In the genomic region with DNA sequence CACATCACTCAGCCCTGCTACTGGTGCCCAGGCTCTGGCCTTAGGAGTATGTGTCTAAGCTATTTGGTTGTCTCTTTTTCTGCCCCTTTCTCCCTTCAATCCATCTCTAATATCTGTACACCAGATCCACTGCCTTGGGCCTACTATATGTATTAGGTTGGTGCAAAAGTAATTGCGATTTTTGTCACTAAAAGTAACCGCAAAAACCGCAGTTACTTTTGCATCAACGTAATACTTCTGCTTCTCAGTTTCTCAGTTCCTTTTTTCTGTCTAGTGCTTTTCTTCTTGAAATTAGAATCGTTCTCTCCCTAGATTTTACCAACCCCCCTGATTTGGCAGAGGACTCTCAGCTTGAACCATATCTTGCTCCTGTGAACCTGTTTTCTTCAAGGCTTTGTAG, we compare ENCODE assay signal across 8 cellular contexts.
A peak's percentile ranks its signal among the peaks of the same experiment; 100 is the strongest.
DNase-seq lines count a peak whose midpoint lies in the region; ATAC-seq, FAIRE-seq and TF ChIP-seq lines count a peak whose summit lies in the region.

No MANE protein-coding gene starts in this region.

- no peaks in the 10 kb centered on the region for H3K9me1 ChIP-seq in keratinocyte (ENCODE audit: control insufficient read depth, extremely low read depth, insufficient read depth, low read length)

- no peaks in the 10 kb centered on the region for H3K79me2 ChIP-seq in keratinocyte (ENCODE audit: control insufficient read depth, insufficient read depth, low read length)

- no peak overlapping the region for H3K4me2 ChIP-seq in keratinocyte (ENCODE audit: control insufficient read depth, extremely low read depth, insufficient read depth, low read depth, low read length)

- no peak overlapping the region for H3K9ac ChIP-seq in keratinocyte (ENCODE audit: control insufficient read depth, extremely low read depth, insufficient read depth, low read length)

- no peak for FAIRE-seq in keratinocyte (lab: Jason Lieb, UNC)

- no peaks in the 10 kb centered on the region for H3K36me3 ChIP-seq in keratinocyte (ENCODE audit: control insufficient read depth in 2 of 2, extremely low read depth in 1 of 2, insufficient read depth in 2 of 2, low read length in 2 of 2)

- H3K4me1 ChIP-seq in keratinocyte (ENCODE audit: control insufficient read depth, extremely low read depth, insufficient read depth, low read length): peaks cover 9% of the 10 kb centered on the region

- H3K9me3 ChIP-seq in keratinocyte (ENCODE audit: control insufficient read depth, low read depth, low read length): no peaks in the 10 kb centered on the region

- no peaks in the 10 kb centered on the region for H4K20me1 ChIP-seq in keratinocyte (ENCODE audit: control insufficient read depth, extremely low read depth, insufficient read depth, low read length)

- no peak for TF ChIP-seq CTCF in keratinocyte (optimal IDR thresholded peaks at IDR 0.05 in 1 of 3, IDR thresholded peaks at IDR 0.05 in 1 of 3, conservative IDR thresholded peaks at IDR 0.05 in 1 of 3; ENCODE audit: extremely low read depth in 1 of 3, insufficient read depth in 2 of 3, low read length in 3 of 3)

- no peaks in the 10 kb centered on the region for H3K27me3 ChIP-seq in keratinocyte (ENCODE audit: control insufficient read depth, extremely low read depth, insufficient read depth, low read length)

- DNase-seq in NAMALWA (ENCODE audit: low spot score) (peak; percentile 85), keratinocyte (ENCODE audit: low read depth, low spot score) (no peak), COR-L47 (lab: John Stamatoyannopoulos, UW) (no peak), epidermal melanocyte (ENCODE audit: insufficient read length, low spot score) (no peak)
- no peak for DNase-seq in stimulated activated naive CD4-positive, alpha-beta T cell treated with Interleukin-2 at 50 U/mL for 16 hours (lab: John Stamatoyannopoulos, UW)
- DNase-seq in stimulated activated CD8-positive, alpha-beta memory T cell treated with anti-CD3 and anti-CD28 coated beads, Interleukin-4, amount 100 ng/mL, for 48 hours: no peak

- ATAC-seq in GM18861 (IDR thresholded peaks at IDR 0.05; ENCODE audit: unreplicated experiment) (peak; percentile 30), HG02623 (IDR thresholded peaks at IDR 0.05; ENCODE audit: unreplicated experiment) (peak; percentile 28)

- dilution Hi-C loops in keratinocyte (cut with MboI; ENCODE audit: extremely low pct_ligation_motif_present, low sequenced_read_pairs): no loop called here

- H3K27ac ChIP-seq in keratinocyte (ENCODE audit: control insufficient read depth, insufficient read depth, low read length): peak overlapping the region; percentile 43

- no peak overlapping the region for H2AFZ ChIP-seq in keratinocyte (ENCODE audit: control insufficient read depth, low read length)

- no peak overlapping the region for H3K4me3 ChIP-seq in keratinocyte (ENCODE audit: control insufficient read depth in 2 of 3, extremely low read depth in 1 of 3, insufficient read depth in 2 of 3, low read depth in 1 of 3, low read length in 3 of 3)
